In genomic region chr2:112481050-112481527, GRCh38 we compare ENCODE assay signal across 1 cellular context.
A peak's percentile ranks its signal among the peaks of the same experiment; 100 is the strongest.
TF ChIP-seq lines count a peak whose summit lies in the region.

No MANE protein-coding gene starts in this region.

TF ChIP-seq in HepG2, 621 proteins besides CTCF, POLR2A, EP300 and RAD21 (continued from another document and continues in another):
- TF ChIP-seq ZNF710 (CRISPR knock-in tag; IDR thresholded peaks at IDR 0.05; ENCODE audit: borderline replicate concordance) (peak; percentile 47; the same call in 1 of the 2 replicates), PITX1 (CRISPR knock-in tag; IDR thresholded peaks at IDR 0.05) (peak; percentile 67; the same call in 1 of the 2 replicates), MIER3 (CRISPR knock-in tag; IDR thresholded peaks at IDR 0.05; ENCODE audit: borderline replicate concordance) (0 out of 2 replicates have a peak, but pooled peaks have one; percentile 21), RXRB (CRISPR knock-in tag; IDR thresholded peaks at IDR 0.05; ENCODE audit: borderline replicate concordance) (peak; percentile 25; the same call in 1 of the 2 replicates), ZBTB2 (CRISPR knock-in tag; IDR thresholded peaks at IDR 0.05; ENCODE audit: low read depth) (no peak), ZBTB25 (CRISPR knock-in tag; IDR thresholded peaks at IDR 0.05) (peak; percentile 46; the same call in 1 of the 2 replicates), KAT7 (CRISPR knock-in tag; IDR thresholded peaks at IDR 0.05; ENCODE audit: borderline replicate concordance) (no peak), ZNF598 (CRISPR knock-in tag; IDR thresholded peaks at IDR 0.05; ENCODE audit: borderline replicate concordance) (no peak), ZNF772 (CRISPR knock-in tag; IDR thresholded peaks at IDR 0.05) (no peak), ZNF333 (CRISPR knock-in tag; IDR thresholded peaks at IDR 0.05; ENCODE audit: borderline replicate concordance) (peak; percentile 75; the same call in 1 of the 2 replicates), ZBTB42 (CRISPR knock-in tag; IDR thresholded peaks at IDR 0.05) (no peak), HMGXB4 (CRISPR knock-in tag; IDR thresholded peaks at IDR 0.05; ENCODE audit: borderline replicate concordance in 1 of 2, low read depth in 1 of 2) (peak; percentile 99), ZNF737 (CRISPR knock-in tag; IDR thresholded peaks at IDR 0.05; ENCODE audit: borderline replicate concordance) (peak; percentile 17; the same call in 1 of the 2 replicates), FOXP4 (CRISPR knock-in tag; IDR thresholded peaks at IDR 0.05) (peak; percentile 38; the same call in 1 of the 2 replicates), ZNF605 (CRISPR knock-in tag; IDR thresholded peaks at IDR 0.05) (peak; percentile 86), MAZ (IDR thresholded peaks at IDR 0.05; ENCODE audit: borderline replicate concordance, low read depth, low read length) (0 out of 2 replicates have a peak, but pooled peaks have one; percentile 14), MAZ (CRISPR knock-in tag; IDR thresholded peaks at IDR 0.05; ENCODE audit: low read depth) (peak; percentile 45), ZNF550 (CRISPR knock-in tag; IDR thresholded peaks at IDR 0.05; ENCODE audit: borderline replicate concordance) (peak; percentile 76; the same call in 1 of the 2 replicates), SP4 (CRISPR knock-in tag; IDR thresholded peaks at IDR 0.05) (0 out of 2 replicates have a peak, but pooled peaks have one; percentile 9), AKNA (CRISPR knock-in tag; IDR thresholded peaks at IDR 0.05; ENCODE audit: borderline replicate concordance) (no peak), TEAD3 (CRISPR knock-in tag; optimal IDR thresholded peaks at IDR 0.05; ENCODE audit: borderline replicate concordance) (peak; percentile 87), ZNF543 (CRISPR knock-in tag; IDR thresholded peaks at IDR 0.05) (0 out of 2 replicates have a peak, but pooled peaks have one; percentile 54), ZNF451 (CRISPR knock-in tag; IDR thresholded peaks at IDR 0.05) (peak; percentile 24; the same call in 1 of the 2 replicates), ZNF616 (CRISPR knock-in tag; IDR thresholded peaks at IDR 0.05; ENCODE audit: low read depth) (no peak), HMGXB3 (CRISPR knock-in tag; IDR thresholded peaks at IDR 0.05; ENCODE audit: borderline replicate concordance) (peak; percentile 47; the same call in 1 of the 2 replicates), KLF6 (CRISPR knock-in tag; IDR thresholded peaks at IDR 0.05) (0 out of 2 replicates have a peak, but pooled peaks have one; percentile 40), KDM5B (CRISPR knock-in tag; IDR thresholded peaks at IDR 0.05; ENCODE audit: borderline replicate concordance) (peak; percentile 25; the same call in 1 of the 2 replicates), GFI1 (CRISPR knock-in tag; IDR thresholded peaks at IDR 0.05; ENCODE audit: borderline replicate concordance) (peak; percentile 12; the same call in 1 of the 2 replicates), ZFX (CRISPR knock-in tag; IDR thresholded peaks at IDR 0.05; ENCODE audit: low read depth) (peak; percentile 59; the same call in 1 of the 2 replicates), HOXA3 (CRISPR knock-in tag; IDR thresholded peaks at IDR 0.05) (peak; percentile 68; the same call in 1 of the 2 replicates), ZNF674 (CRISPR knock-in tag; IDR thresholded peaks at IDR 0.05; ENCODE audit: low read depth) (0 out of 2 replicates have a peak, but pooled peaks have one; percentile 35), TFAP4 (IDR thresholded peaks at IDR 0.05; ENCODE audit: borderline replicate concordance, low read depth) (no peak), RARA (CRISPR knock-in tag; IDR thresholded peaks at IDR 0.05) (peak; percentile 25; the same call in 1 of the 2 replicates), ZBTB38 (CRISPR knock-in tag; IDR thresholded peaks at IDR 0.05) (no peak; the same call in 1 of the 2 replicates), FOSL2 (CRISPR knock-in tag; IDR thresholded peaks at IDR 0.05) (peak; percentile 28; the same call in 1 of the 2 replicates)
